8 cellular contexts compared by ENCODE assay signal in genomic region chr14:101876539-101876938, GRCh38.
DNase-seq lines count a peak whose midpoint lies in the region; ATAC-seq, FAIRE-seq and TF ChIP-seq lines count a peak whose summit lies in the region.

No MANE protein-coding gene starts in this region.

- peaks cover 87% of the 10 kb centered on the region for H3K79me2 ChIP-seq in osteoblast (ENCODE audit: insufficient read depth, low read length)

- H3K27ac ChIP-seq in BLaER1, result peak overlapping the region; percentile 99
- H3K27ac ChIP-seq in effector memory CD4-positive, alpha-beta T cell (ENCODE audit: insufficient read depth, low read length, poor library complexity, severe bottlenecking), result peak overlapping the region; percentile 61
- H3K27ac ChIP-seq in osteoblast (ENCODE audit: low read depth, low read length), result no peak overlapping the region

- peak overlapping the region; percentile 50; the same call in 1 of the 2 replicates for H3K4me3 ChIP-seq in BLaER1
- peak overlapping the region; percentile 5 for H3K4me3 ChIP-seq in effector memory CD4-positive, alpha-beta T cell (ENCODE audit: insufficient read depth, low read depth, low read length, poor library complexity, severe bottlenecking)
- no peak overlapping the region for H3K4me3 ChIP-seq in osteoblast (ENCODE audit: insufficient read depth, low read length)

- H3K36me3 ChIP-seq in BLaER1, result peaks cover 45% of the 10 kb centered on the region
- H3K36me3 ChIP-seq in effector memory CD4-positive, alpha-beta T cell (ENCODE audit: control insufficient read depth, insufficient read depth, low read length), result peaks cover 27% of the 10 kb centered on the region
- no peaks in the 10 kb centered on the region for H3K36me3 ChIP-seq in osteoblast (ENCODE audit: insufficient read depth, low read length)

- H3K9me3 ChIP-seq in BLaER1 (peaks cover 4% of the 10 kb centered on the region; the same call in 1 of the 2 replicates), osteoblast (ENCODE audit: low read depth, low read length) (no peaks in the 10 kb centered on the region)
- H3K9me3 ChIP-seq in effector memory CD4-positive, alpha-beta T cell (ENCODE audit: control insufficient read depth, low read length), result no peaks in the 10 kb centered on the region

- FAIRE-seq in D721Med (lab: Jason Lieb, UNC), result no peak

- H3K4me2 ChIP-seq in BLaER1, result peak overlapping the region; percentile 95
- no peak overlapping the region for H3K4me2 ChIP-seq in osteoblast (ENCODE audit: insufficient read depth, low read length)

- peak; percentile 83 for ATAC-seq in GM19463 (IDR thresholded peaks at IDR 0.05; ENCODE audit: unreplicated experiment)
- peak; percentile 83 for ATAC-seq in HG03571 (IDR thresholded peaks at IDR 0.05; ENCODE audit: unreplicated experiment)
- peak; percentile 89 to 90 for ATAC-seq in activated CD4-positive, CD25-positive, alpha-beta regulatory T cell treated with anti-CD3 and anti-CD28 coated beads, Interleukin-2, amount 50 U/mL, for 24 hours
- peak; percentile 92 for ATAC-seq in sciatic nerve

- peak overlapping the region; percentile 96 for H3K9ac ChIP-seq in BLaER1

- intact Hi-C loops in sciatic nerve (cut with DNase I), result no loop called here

- DNase-seq in effector memory CD4-positive, alpha-beta T cell, result peak; percentile 64 to 73 (median 72)
- DNase-seq in sciatic nerve (ENCODE audit: low spot score), result peak; percentile 78
- no peak for DNase-seq in D721Med (ENCODE audit: insufficient read length, low spot score)
- DNase-seq in osteoblast (ENCODE audit: insufficient read length, low spot score, missing footprints), result no peak

- peaks cover 94% of the 10 kb centered on the region for H3K4me1 ChIP-seq in BLaER1
- peaks cover 40% of the 10 kb centered on the region for H3K4me1 ChIP-seq in effector memory CD4-positive, alpha-beta T cell (ENCODE audit: control insufficient read depth, insufficient read depth, low read length, poor library complexity, severe bottlenecking)
- H3K4me1 ChIP-seq in osteoblast (ENCODE audit: insufficient read depth, low read length), result peaks cover 27% of the 10 kb centered on the region

- no peak overlapping the region for H2AFZ ChIP-seq in osteoblast (ENCODE audit: low read length)

- no peaks in the 10 kb centered on the region for H4K20me1 ChIP-seq in BLaER1
- H4K20me1 ChIP-seq in osteoblast (ENCODE audit: insufficient read depth, low read length), result peaks cover 71% of the 10 kb centered on the region

- no peak for TF ChIP-seq CTCF in D721Med (IDR thresholded peaks at IDR 0.05; ENCODE audit: insufficient read depth, missing control alignments)
- no peak for TF ChIP-seq CTCF in osteoblast (IDR thresholded peaks at IDR 0.05; ENCODE audit: extremely low read depth, low read depth, low read length)

- no peaks in the 10 kb centered on the region for H3K27me3 ChIP-seq in BLaER1
- H3K27me3 ChIP-seq in effector memory CD4-positive, alpha-beta T cell (replicated peaks; ENCODE audit: control insufficient read depth, insufficient read depth, low read length, poor library complexity, severe bottlenecking), result no peaks in the 10 kb centered on the region
- no peaks in the 10 kb centered on the region for H3K27me3 ChIP-seq in osteoblast (ENCODE audit: insufficient read depth, low read length)

Comparison
In these comparisons a context has a peak if more than half of its experiments do, and no peak if none do; other contexts are left out.
1. DNase-seq: peak in effector memory CD4-positive, alpha-beta T cell (3 of 3) and sciatic nerve (single experiment); none in D721Med (single experiment) and osteoblast (single experiment).
2. Peak in every context shown above with its lines, with median percentiles within 50 percentile points of each other: ATAC-seq.